8 cellular contexts compared by ENCODE assay signal in the genomic region with DNA sequence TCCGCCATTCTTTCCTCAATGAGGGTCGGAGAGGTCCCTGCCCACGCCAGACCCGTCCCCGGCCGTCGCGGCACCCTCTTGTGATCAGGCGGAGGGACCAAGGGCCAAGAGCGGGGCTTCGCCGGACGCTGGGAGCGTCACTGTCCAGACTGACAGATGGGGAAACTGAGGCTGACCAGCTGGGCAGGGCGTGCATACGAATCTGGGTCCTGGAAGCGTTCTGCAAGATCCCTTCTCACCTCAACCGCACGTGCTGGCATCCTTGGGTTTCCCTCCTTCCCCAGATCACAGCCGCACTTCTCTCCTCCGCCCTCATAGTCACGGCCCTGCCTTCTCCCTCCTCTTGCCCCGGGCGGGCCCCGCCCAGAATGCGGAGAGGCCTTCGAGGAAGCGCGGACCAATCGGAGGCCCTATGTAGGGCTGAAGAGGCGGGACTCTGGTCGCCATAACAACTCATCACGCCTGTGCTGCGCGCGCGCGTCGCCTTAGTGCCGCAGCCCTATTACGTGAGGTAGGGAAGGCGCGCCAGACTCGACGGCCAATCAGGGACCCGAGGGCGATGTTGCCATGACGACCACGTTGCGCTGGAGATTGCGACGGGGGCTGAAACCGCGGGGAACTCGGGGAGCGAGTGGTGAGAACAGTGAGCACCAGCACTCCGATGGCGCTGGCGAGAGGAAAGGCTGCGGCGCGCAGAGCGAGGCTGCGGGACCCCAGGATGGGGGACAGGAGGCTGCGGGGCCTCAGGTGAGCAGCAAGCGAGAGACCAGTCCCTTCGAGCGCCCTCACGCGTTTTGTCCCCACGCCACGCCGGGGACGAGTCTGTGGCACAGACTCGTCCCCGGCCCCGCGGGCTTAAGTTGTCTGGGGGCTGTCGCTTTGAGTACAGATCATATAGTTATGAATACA. TPM values are rescaled to one million over a fixed set of nuclear protein-coding genes. Genes with fewer than 3 reads are reported as not detected.
DNase-seq lines count a peak whose midpoint lies in the region; ATAC-seq and TF ChIP-seq lines count a peak whose summit lies in the region.

No MANE protein-coding gene starts in this region.

- TF ChIP-seq CTCF in astrocyte of the cerebellum (IDR thresholded peaks at IDR 0.05; ENCODE audit: low read depth, low read length, missing control alignments), result no peak
- TF ChIP-seq CTCF in hepatocyte (IDR thresholded peaks at IDR 0.05; ENCODE audit: poor library complexity), result peak; percentile 13

- 5% methylated on average over 76 of the region's 79 CpGs for WGBS in hepatocyte (ENCODE audit: low lambda C conversion rate, missing lambda C conversion rate)

- no peaks in the 10 kb centered on the region for H4K20me1 ChIP-seq in hepatocyte (ENCODE audit: insufficient read depth, poor library complexity, severe bottlenecking)

- H3K4me2 ChIP-seq in hepatocyte, result peak overlapping the region; percentile 81

- H3K9me2 ChIP-seq in hepatocyte (replicated peaks; ENCODE audit: insufficient read depth), result no peaks in the 10 kb centered on the region

- peak overlapping the region; percentile 62 for H3K4me3 ChIP-seq in astrocyte of the cerebellum (ENCODE audit: low read depth, low read length)
- peak overlapping the region; percentile 41 for H3K4me3 ChIP-seq in hepatocyte
- H3K4me3 ChIP-seq in rectal smooth muscle tissue (ENCODE audit: low read length), result peak overlapping the region; percentile 91

- in situ Hi-C loops in astrocyte of the cerebellum (cut with HindIII; ENCODE audit: low sequenced_read_pairs), result no loop called here

- H3K9ac ChIP-seq in rectal smooth muscle tissue (ENCODE audit: low read length), result peak overlapping the region; percentile 36

- H3K9me3 ChIP-seq in hepatocyte (ENCODE audit: low read depth), result no peaks in the 10 kb centered on the region

- DNase-seq in NCI-H1930 (lab: John Stamatoyannopoulos, UW) (peak; percentile 100), T-helper 22 cell (ENCODE audit: low read depth) (peak; percentile 99), astrocyte of the cerebellum (ENCODE audit: low read depth) (peak; percentile 98), hepatocyte (ENCODE audit: low spot score) (peak; percentile 100), cortex of kidney (lab: John Stamatoyannopoulos, UW) (no peak)

- H3K4me1 ChIP-seq in hepatocyte (ENCODE audit: insufficient read depth) (peaks cover 9% of the 10 kb centered on the region), rectal smooth muscle tissue (ENCODE audit: control insufficient read depth, insufficient read depth, low read length) (peaks cover 7% of the 10 kb centered on the region)

- H3K27ac ChIP-seq in hepatocyte (peak overlapping the region; percentile 59), rectal smooth muscle tissue (ENCODE audit: low read depth, low read length) (peak overlapping the region; percentile 48)

- no peaks in the 10 kb centered on the region for H3K36me3 ChIP-seq in hepatocyte (replicated peaks; ENCODE audit: insufficient read depth, low read depth)
- no peaks in the 10 kb centered on the region for H3K36me3 ChIP-seq in rectal smooth muscle tissue (ENCODE audit: control insufficient read depth, insufficient read depth, low read length)

- H3K27me3 ChIP-seq in hepatocyte (peaks cover 8% of the 10 kb centered on the region), rectal smooth muscle tissue (ENCODE audit: control insufficient read depth, insufficient read depth, low read length) (peaks cover 11% of the 10 kb centered on the region)

- peaks cover 13% of the 10 kb centered on the region for H3K79me2 ChIP-seq in hepatocyte

- ATAC-seq in GM18502 (IDR thresholded peaks at IDR 0.05; ENCODE audit: poor library complexity, unreplicated experiment) (peak; percentile 97), HG02943 (IDR thresholded peaks at IDR 0.05; ENCODE audit: low read depth, unreplicated experiment) (peak; percentile 96)

- H2AFZ ChIP-seq in hepatocyte, result peak overlapping the region; percentile 27

RNA-seq across cellular contexts. Expression of gene RNF225, which starts 5.7 kb away (rescaled TPM):
- total RNA-seq in hepatocyte, result not detected in 2 replicates
- 0.47 TPM in 1 of 2 replicates, not detected in the other for polyA plus RNA-seq in hepatocyte

RNA-seq across cellular contexts. Expression of gene ZNF584, which starts 7.3 kb away (rescaled TPM):
- total RNA-seq in hepatocyte, result 4.5 and 5.5 TPM in 2 replicates
- polyA plus RNA-seq in hepatocyte, result 4.5 and 7.9 TPM in 2 replicates

RNA-seq across cellular contexts. Expression of gene RPS5, which starts 14.1 kb away (rescaled TPM):
- total RNA-seq in hepatocyte, result 1,644 and 2,420 TPM in 2 replicates
- 562 and 565 TPM in 2 replicates for polyA plus RNA-seq in hepatocyte

RNA-seq across cellular contexts. Expression of gene ZNF837, which starts 20.3 kb away (rescaled TPM):
- total RNA-seq in hepatocyte, result 5.0 and 5.9 TPM in 2 replicates
- 5.4 and 9.7 TPM in 2 replicates for polyA plus RNA-seq in hepatocyte

RNA-seq across cellular contexts. Expression of gene ZNF497, which starts 38.6 kb away (rescaled TPM):
- total RNA-seq in hepatocyte, result 1.5 and 1.6 TPM in 2 replicates
- 3.3 and 4.3 TPM in 2 replicates for polyA plus RNA-seq in hepatocyte

Comparison
In these comparisons a context has a peak if more than half of its experiments do, and no peak if none do; other contexts are left out.
1. H3K4me3 ChIP-seq: peak in every context shown above with its lines; median percentile 91 in rectal smooth muscle tissue; 62 in astrocyte of the cerebellum; 41 in hepatocyte.